26 cellular contexts compared by ENCODE assay signal in genomic region chr3:71887256-71887655, GRCh38.
"Had no signal": no experiment of that assay in that cellular context is flagged by ENCODE, and none has a peak within 500 bp of the region (broad histone marks: within the 10 kb centered on the region; RNA-seq: fewer than 3 reads in every experiment).

No MANE protein-coding gene starts in this region.

- H3K36me3 ChIP-seq: adrenal gland, colonic mucosa had no signal

- H3K27ac ChIP-seq: adrenal gland, body of pancreas, colonic mucosa, dorsolateral prefrontal cortex, VCaP had no signal

- H3K9me3 ChIP-seq: adrenal gland, body of pancreas, colonic mucosa had no signal

- H3K27me3 ChIP-seq: adrenal gland, body of pancreas, colonic mucosa had no signal

- DNase-seq: activated B cell treated with CpG ODN at 0.5 μM for 24 hours; activated CD4-positive, alpha-beta memory T cell treated with anti-CD3 and anti-CD28 coated beads for 36 hours; activated CD4-positive, alpha-beta T cell treated with anti-CD3 and anti-CD28 coated beads for 48 hours; activated CD4-positive, alpha-beta T cell treated with anti-CD3 and anti-CD28 coated beads, Interleukin-2, amount 50 U/mL, for 1 hour; activated CD8-positive, alpha-beta memory T cell treated with anti-CD3 and anti-CD28 coated beads, Interleukin-2, amount 10 ng/mL, durations not matched to agents 7 days and 5 days; activated CD8-positive, alpha-beta memory T cell treated with anti-CD3 and anti-CD28 coated beads, Interleukin-2, amount 50 U/mL, for 4 hours; activated CD8-positive, alpha-beta T cell treated with anti-CD3 and anti-CD28 coated beads, Interleukin-2, amount 10 ng/mL, durations not matched to agents 7 days and 5 days; activated effector memory CD4-positive, alpha-beta T cell treated with anti-CD3 and anti-CD28 coated beads, Interleukin-2, amount 50 U/mL, for 16 hours; activated naive CD4-positive, alpha-beta T cell treated with anti-CD3 and anti-CD28 coated beads for 36 hours; activated naive CD8-positive, alpha-beta T cell treated with anti-CD3 and anti-CD28 coated beads for 36 hours; activated naive CD8-positive, alpha-beta T cell treated with anti-CD3 and anti-CD28 coated beads, Interleukin-2, amount 50 U/mL, for 24 hours; activated T-cell treated with anti-CD3 and anti-CD28 coated beads, Interleukin-2, amount 50 U/mL, for 1 hour; activated T-cell treated with anti-CD3 and anti-CD28 coated beads, Interleukin-2, amount 50 U/mL, for 48 hours; adrenal gland; amygdala; aorta; body of pancreas; central memory CD4-positive, alpha-beta T cell; cerebellar nuclear complex; colonic mucosa; dorsolateral prefrontal cortex; effector memory CD4-positive, alpha-beta T cell; foreskin fibroblast; head of caudate nucleus; T-helper 2 cell had no signal

- H3K4me3 ChIP-seq: adrenal gland, body of pancreas, colonic mucosa, dorsolateral prefrontal cortex had no signal
